9 cellular contexts compared by ENCODE assay signal in genomic region chr4:41644288-41644914, GRCh38.
DNase-seq lines count a peak whose midpoint lies in the region; FAIRE-seq and TF ChIP-seq lines count a peak whose summit lies in the region.
"Had no signal": no experiment of that assay in that cellular context is flagged by ENCODE, and none has a peak within 500 bp of the region (broad histone marks: within the 10 kb centered on the region; RNA-seq: fewer than 3 reads in every experiment).

No MANE protein-coding gene starts in this region.

- H3K4me2 ChIP-seq in smooth muscle cell = peak overlapping the region; percentile 84

- no peaks in the 10 kb centered on the region for H3K79me2 ChIP-seq in smooth muscle cell (ENCODE audit: low read depth)

- peak overlapping the region; percentile 30; the same call in 1 of the 2 replicates for H3K27ac Mint-ChIP-seq in HFFc6

- peak overlapping the region; percentile 46 for H2AFZ ChIP-seq in smooth muscle cell (ENCODE audit: low read depth)

- no peak for FAIRE-seq in bronchial epithelial cell (lab: Jason Lieb, UNC)
- FAIRE-seq: GM18507 had no signal

- no peaks in the 10 kb centered on the region for H3F3A ChIP-seq in smooth muscle cell (ENCODE audit: low read depth)

- DNase-seq in A673 (ENCODE audit: low spot score) = peak; percentile 79
- DNase-seq in HFFc6 = no peak
- peak; percentile 26 for DNase-seq in bronchial epithelial cell (ENCODE audit: low read depth)
- peak; percentile 93 for DNase-seq in iPS-NIHi7 (ENCODE audit: extremely low spot score)
- DNase-seq in smooth muscle cell (lab: John Stamatoyannopoulos, UW; ENCODE audit: unreplicated experiment) = peak; percentile 55
- no peak for DNase-seq in NCI-H2171 treated with DMSO at 0.1 percent for 48 hours (lab: John Stamatoyannopoulos, UW)
- no peak for DNase-seq in SIG-M5 (lab: John Stamatoyannopoulos, UW)
- DNase-seq in NCI-H2196 (lab: John Stamatoyannopoulos, UW; ENCODE audit: unreplicated experiment) = no peak

- POLR2A ChIA-PET in A673 (lab: Charles Lee; ENCODE audit: low non-redundant PET) = no interaction called here

- H3K9ac ChIP-seq in smooth muscle cell (ENCODE audit: low read depth) = no peak overlapping the region

- peak; percentile 96 for TF ChIP-seq CTCF in A673 (conservative IDR thresholded peaks at IDR 0.05; ENCODE audit: low read depth, low read length)
- TF ChIP-seq CTCF in HFFc6 (IDR thresholded peaks at IDR 0.05) = peak; percentile 93
- peak; percentile 99 for TF ChIP-seq CTCF in bronchial epithelial cell (IDR thresholded peaks at IDR 0.05; ENCODE audit: insufficient read depth, low read length, severe bottlenecking)
- TF ChIP-seq CTCF in smooth muscle cell (IDR thresholded peaks at IDR 0.05; ENCODE audit: borderline replicate concordance, insufficient read depth, poor library complexity, severe bottlenecking) = peak; percentile 98

- H3K27ac ChIP-seq in A673 (ENCODE audit: low read depth, low read length, poor library complexity, severe bottlenecking) (no peak overlapping the region), smooth muscle cell (ENCODE audit: low read depth) (no peak overlapping the region)

- H3K4me3 ChIP-seq in A673 (ENCODE audit: low read depth, low read length, poor library complexity, severe bottlenecking) = no peak overlapping the region
- no peak overlapping the region for H3K4me3 ChIP-seq in bronchial epithelial cell (ENCODE audit: low read depth, low read length)
- H3K4me3 ChIP-seq in smooth muscle cell = peak overlapping the region; percentile 46

- peaks cover 37% of the 10 kb centered on the region for H3K27me3 ChIP-seq in A673 (replicated peaks; ENCODE audit: insufficient read depth, low read depth, low read length, poor library complexity)
- peaks cover 5% of the 10 kb centered on the region for H3K27me3 ChIP-seq in bronchial epithelial cell (ENCODE audit: control insufficient read depth, insufficient read depth, low read length)
- H3K27me3 ChIP-seq in smooth muscle cell (ENCODE audit: low read depth) = peaks cover 7% of the 10 kb centered on the region

- peak overlapping the region; percentile 71 for H3K4me3 Mint-ChIP-seq in HFFc6

- H3K4me1 ChIP-seq in A673 (ENCODE audit: insufficient read depth, low read length, poor library complexity, severe bottlenecking) (peaks cover 6% of the 10 kb centered on the region), smooth muscle cell (ENCODE audit: low read depth) (peaks cover 7% of the 10 kb centered on the region)

- H3K9me3 ChIP-seq in A673 (ENCODE audit: low read depth, low read length, poor library complexity, severe bottlenecking) (no peaks in the 10 kb centered on the region), smooth muscle cell (replicated peaks; ENCODE audit: low read depth) (no peaks in the 10 kb centered on the region)

- no peaks in the 10 kb centered on the region for H4K20me1 ChIP-seq in smooth muscle cell (ENCODE audit: low read depth)

- no peaks in the 10 kb centered on the region for H3K9me3 Mint-ChIP-seq in HFFc6

- no TSS peak for BruUV-seq in A673 (replicated peaks; lab: Mats Ljungman, UMichigan)

- WGBS in smooth muscle cell (ENCODE audit: low lambda C conversion rate) = 9% methylated on average over 41 of the region's 41 CpGs

- H3K36me3 ChIP-seq in A673 (ENCODE audit: insufficient read depth, low read length, poor library complexity, severe bottlenecking) (no peaks in the 10 kb centered on the region), bronchial epithelial cell (ENCODE audit: control insufficient read depth, insufficient read depth, low read length) (no peaks in the 10 kb centered on the region), smooth muscle cell (ENCODE audit: low read depth) (no peaks in the 10 kb centered on the region)

- CTCF ChIA-PET in A673 (lab: Charles Lee) = interaction anchor here (0.7 to 2.5 kb wide), 5 partner anchors 149 to 363 kb away, joined by 4 to 32 read pairs (median 6); partner anchors contain the start of gene DCAF4L1

- peaks cover 8% of the 10 kb centered on the region; the same call in 1 of the 2 replicates for H3K36me3 Mint-ChIP-seq in HFFc6 (ENCODE audit: low read depth)

- intact Hi-C loops in A673 (cut with micrococcal nuclease; ENCODE audit: unreplicated experiment) = loop anchor here (1.0 kb wide), 1 partner anchor 363 kb away; no protein-coding TSS in a partner anchor

- H3K27me3 Mint-ChIP-seq in HFFc6 (ENCODE audit: insufficient read depth) = peaks cover 6% of the 10 kb centered on the region; the same call in 1 of the 2 replicates

- H3K4me1 Mint-ChIP-seq in HFFc6 (ENCODE audit: low read depth) = peaks cover 58% of the 10 kb centered on the region

Comparison
In these comparisons a context has a peak if more than half of its experiments do, and no peak if none do; other contexts are left out.
1. DNase-seq: peak in A673 (single experiment), bronchial epithelial cell (single experiment), iPS-NIHi7 (single experiment) and smooth muscle cell (single experiment); none in HFFc6 (single experiment), NCI-H2171 treated with DMSO at 0.1 percent for 48 hours (single experiment), SIG-M5 (single experiment) and NCI-H2196 (single experiment).
2. Peak in every context shown above with its lines, with median percentiles within 50 percentile points of each other: CTCF ChIP-seq.